ENCODE assay signal across 12 cellular contexts in genomic region chr2:84556190-84556589, GRCh38.
DNase-seq lines count a peak whose midpoint lies in the region; ATAC-seq lines count a peak whose summit lies in the region.
"Had no signal": no experiment of that assay in that cellular context is flagged by ENCODE, and none has a peak within 500 bp of the region (broad histone marks: within the 10 kb centered on the region; RNA-seq: fewer than 3 reads in every experiment).

No MANE protein-coding gene starts in this region.

- peak; percentile 55 to 64 for ATAC-seq in activated CD4-positive, CD25-positive, alpha-beta regulatory T cell treated with anti-CD3 and anti-CD28 coated beads, Interleukin-2, amount 50 U/mL, for 24 hours
- ATAC-seq in GM18870 (IDR thresholded peaks at IDR 0.05; ENCODE audit: unreplicated experiment) (peak; percentile 79), HG03432 (IDR thresholded peaks at IDR 0.05; ENCODE audit: unreplicated experiment) (peak; percentile 55), GM19328 (IDR thresholded peaks at IDR 0.05; ENCODE audit: unreplicated experiment) (no peak)
- ATAC-seq: HCT116 had no signal

- no peak for DNase-seq in activated CD4-positive, CD25-positive, alpha-beta regulatory T cell treated with anti-CD3 and anti-CD28 coated beads, Interleukin-2, amount 50 U/mL, for 72 hours
- DNase-seq in amniotic epithelial cell (ENCODE audit: low read depth): peak; percentile 1
- no peak for DNase-seq in GDM1 (lab: John Stamatoyannopoulos, UW)
- DNase-seq in HUDEP-2 (lab: John Stamatoyannopoulos, UW; ENCODE audit: unreplicated experiment in 76 of 76): no peak
- DNase-seq: amniotic stem cell, NCI-H2171, transverse colon had no signal
